14 cellular contexts compared by ENCODE assay signal in the genomic region with DNA sequence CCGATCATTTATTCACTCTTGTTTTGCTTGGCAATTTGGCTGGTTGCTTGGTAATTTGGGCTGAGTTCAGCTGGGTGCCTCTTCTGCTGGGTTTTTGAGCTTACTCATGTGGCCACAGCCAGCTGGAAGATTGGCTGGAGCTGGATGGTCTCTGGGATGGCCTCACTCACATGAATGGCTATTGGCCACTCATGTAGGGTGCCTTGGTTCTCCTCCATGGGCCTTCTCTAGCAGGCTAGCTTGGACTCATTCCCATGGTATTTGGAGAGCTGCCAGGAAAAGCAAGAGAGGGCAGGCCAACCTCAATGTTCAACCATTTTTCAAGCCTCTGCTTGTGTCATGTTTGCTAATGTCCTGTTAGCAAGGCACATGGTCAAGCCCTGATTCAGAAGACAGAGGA. TPM values are rescaled to one million over a fixed set of nuclear protein-coding genes. Genes with fewer than 3 reads are reported as not detected.
DNase-seq lines count a peak whose midpoint lies in the region; FAIRE-seq and TF ChIP-seq lines count a peak whose summit lies in the region.
"Had no signal": no experiment of that assay in that cellular context is flagged by ENCODE, and none has a peak within 500 bp of the region (broad histone marks: within the 10 kb centered on the region; RNA-seq: fewer than 3 reads in every experiment).

No MANE protein-coding gene starts in this region.

- H3K27ac ChIP-seq in CD4-positive, alpha-beta memory T cell (ENCODE audit: low read depth, low read length), result no peak overlapping the region
- H3K27ac ChIP-seq in keratinocyte (ENCODE audit: control insufficient read depth, insufficient read depth, low read length) (no peak overlapping the region), left ventricle myocardium inferior (replicated peaks) (no peak overlapping the region)
- H3K27ac ChIP-seq: VCaP had no signal

- intact Hi-C loops in CD4-positive, alpha-beta memory T cell (cut with micrococcal nuclease), result no loop called here
- intact Hi-C loops in left ventricle myocardium inferior (cut with micrococcal nuclease), result no loop called here

- H3K27ac Mint-ChIP-seq in CD4-positive, alpha-beta memory T cell, result peak overlapping the region in 5 of 7 donors; percentile 16 to 68 (median 36)
- peak overlapping the region; percentile 34 for H3K27ac Mint-ChIP-seq in activated naive CD8-positive, alpha-beta T cell treated with anti-CD3 and anti-CD28 coated beads for 36 hours

- H3K36me3 Mint-ChIP-seq in CD4-positive, alpha-beta memory T cell, result peaks cover 68 to 76% of the 10 kb centered on the region in 2 donors
- H3K36me3 Mint-ChIP-seq in activated naive CD8-positive, alpha-beta T cell treated with anti-CD3 and anti-CD28 coated beads for 36 hours, result peaks cover 67% of the 10 kb centered on the region

- dilution Hi-C loops in keratinocyte (cut with MboI; ENCODE audit: extremely low pct_ligation_motif_present, low sequenced_read_pairs), result no loop called here

- no peaks in the 10 kb centered on the region for H3K27me3 ChIP-seq in CD4-positive, alpha-beta memory T cell (ENCODE audit: insufficient read depth, low read length)
- H3K27me3 ChIP-seq in keratinocyte (ENCODE audit: control insufficient read depth, extremely low read depth, insufficient read depth, low read length) (no peaks in the 10 kb centered on the region), left ventricle myocardium inferior (ENCODE audit: low read depth) (no peaks in the 10 kb centered on the region)

- CTCF ChIA-PET in CD4-positive, alpha-beta memory T cell (lab: Charles Lee; ENCODE audit: partially characterized antibody), result interaction anchor here (0.6 to 6.7 kb wide), 9 partner anchors 11 to 140 kb away, joined by 3 to 56 read pairs (median 4); a partner anchor contains a TSS

- no peak overlapping the region for H3K9ac ChIP-seq in keratinocyte (ENCODE audit: control insufficient read depth, extremely low read depth, insufficient read depth, low read length)
- H3K9ac ChIP-seq: SK-N-SH had no signal

- no peaks in the 10 kb centered on the region for H4K20me1 ChIP-seq in keratinocyte (ENCODE audit: control insufficient read depth, extremely low read depth, insufficient read depth, low read length)

- H3K4me1 ChIP-seq in CD4-positive, alpha-beta memory T cell (ENCODE audit: insufficient read depth, low read length), result peaks cover 43% of the 10 kb centered on the region
- H3K4me1 ChIP-seq in keratinocyte (ENCODE audit: control insufficient read depth, extremely low read depth, insufficient read depth, low read length), result peaks cover 9% of the 10 kb centered on the region
- peaks cover 32% of the 10 kb centered on the region for H3K4me1 ChIP-seq in left ventricle myocardium inferior

- no peaks in the 10 kb centered on the region for H3K9me1 ChIP-seq in keratinocyte (ENCODE audit: control insufficient read depth, extremely low read depth, insufficient read depth, low read length)

- POLR2A ChIA-PET in CD4-positive, alpha-beta memory T cell (lab: Charles Lee; ENCODE audit: partially characterized antibody), result interaction anchor here (1.1 to 6.6 kb wide), 4 partner anchors 11 to 16 kb away, joined by 4 to 46 read pairs (median 14); a partner anchor contains a TSS

- peaks cover 96% of the 10 kb centered on the region for H3K36me3 ChIP-seq in CD4-positive, alpha-beta memory T cell (ENCODE audit: insufficient read depth, low read length)
- H3K36me3 ChIP-seq in keratinocyte (ENCODE audit: control insufficient read depth in 2 of 2, extremely low read depth in 1 of 2, insufficient read depth in 2 of 2, low read length in 2 of 2) (no peaks in the 10 kb centered on the region), left ventricle myocardium inferior (no peaks in the 10 kb centered on the region)

- no peaks in the 10 kb centered on the region for H3K9me3 ChIP-seq in CD4-positive, alpha-beta memory T cell (ENCODE audit: control insufficient read depth in 1 of 2, low read length in 2 of 2)
- H3K9me3 ChIP-seq in keratinocyte (ENCODE audit: control insufficient read depth, low read depth, low read length) (peaks cover 3% of the 10 kb centered on the region), left ventricle myocardium inferior (replicated peaks) (peaks cover 14% of the 10 kb centered on the region)
- H3K9me3 ChIP-seq: SK-N-SH had no signal

- DNase-seq in CD4-positive, alpha-beta memory T cell, result no peak
- DNase-seq in H54 (ENCODE audit: insufficient read length, low spot score), result peak; percentile 34
- no peak for DNase-seq in activated naive CD8-positive, alpha-beta T cell treated with anti-CD3 and anti-CD28 coated beads for 36 hours
- DNase-seq in keratinocyte (ENCODE audit: low read depth, low spot score), result peak; percentile 64
- no peak for DNase-seq in NCI-H748 (lab: John Stamatoyannopoulos, UW; ENCODE audit: unreplicated experiment)
- no peak for DNase-seq in iPS-NIHi7 (ENCODE audit: extremely low spot score)
- no peak for DNase-seq in left ventricle myocardium inferior
- DNase-seq in DMS114 treated with DMSO at 0.1 percent for 48 hours (lab: John Stamatoyannopoulos, UW; ENCODE audit: unreplicated experiment), result no peak
- DNase-seq: CD4-positive, CD25-positive, alpha-beta regulatory T cell; NCI-H2029; SK-N-SH had no signal

- no peak overlapping the region for H3K4me2 ChIP-seq in keratinocyte (ENCODE audit: control insufficient read depth, extremely low read depth, insufficient read depth, low read depth, low read length)
- H3K4me2 ChIP-seq: SK-N-SH had no signal

- FAIRE-seq in H54 (lab: Jason Lieb, UNC) (no peak), keratinocyte (lab: Jason Lieb, UNC) (peak; percentile 52)
- FAIRE-seq: astrocyte, endometrium had no signal

- H3K79me2 ChIP-seq in keratinocyte (ENCODE audit: control insufficient read depth, insufficient read depth, low read length), result no peaks in the 10 kb centered on the region

- no peak overlapping the region for H2AFZ ChIP-seq in keratinocyte (ENCODE audit: control insufficient read depth, low read length)

- H3K4me1 Mint-ChIP-seq in CD4-positive, alpha-beta memory T cell, result peaks cover 39 to 67% (median 49%) of the 10 kb centered on the region in 4 donors
- H3K4me1 Mint-ChIP-seq in activated naive CD8-positive, alpha-beta T cell treated with anti-CD3 and anti-CD28 coated beads for 36 hours, result peaks cover 45% of the 10 kb centered on the region

- H3K4me3 ChIP-seq in CD4-positive, alpha-beta memory T cell (ENCODE audit: low read length in 2 of 2), result no peak overlapping the region
- no peak overlapping the region for H3K4me3 ChIP-seq in keratinocyte (ENCODE audit: control insufficient read depth in 2 of 3, extremely low read depth in 1 of 3, insufficient read depth in 2 of 3, low read depth in 1 of 3, low read length in 3 of 3)
- no peak overlapping the region for H3K4me3 ChIP-seq in left ventricle myocardium inferior

- H3K9me3 Mint-ChIP-seq in CD4-positive, alpha-beta memory T cell, result peaks cover 0 to 6% (median 0%) of the 10 kb centered on the region in 8 donors
- H3K9me3 Mint-ChIP-seq in activated naive CD8-positive, alpha-beta T cell treated with anti-CD3 and anti-CD28 coated beads for 36 hours, result peaks cover 9% of the 10 kb centered on the region

- no peaks in the 10 kb centered on the region for H3K27me3 Mint-ChIP-seq in CD4-positive, alpha-beta memory T cell
- H3K27me3 Mint-ChIP-seq in activated naive CD8-positive, alpha-beta T cell treated with anti-CD3 and anti-CD28 coated beads for 36 hours, result no peaks in the 10 kb centered on the region
- H3K27me3 Mint-ChIP-seq: CD4-positive, CD25-positive, alpha-beta regulatory T cell had no signal

- TF ChIP-seq CTCF in keratinocyte (optimal IDR thresholded peaks at IDR 0.05 in 1 of 3, IDR thresholded peaks at IDR 0.05 in 1 of 3, conservative IDR thresholded peaks at IDR 0.05 in 1 of 3; ENCODE audit: extremely low read depth in 1 of 3, insufficient read depth in 2 of 3, low read length in 3 of 3) (no peak), left ventricle myocardium inferior (IDR thresholded peaks at IDR 0.05; ENCODE audit: borderline replicate concordance) (no peak)

- peak overlapping the region in 1 of 8 donors; percentile 36 for H3K4me3 Mint-ChIP-seq in CD4-positive, alpha-beta memory T cell
- no peak overlapping the region for H3K4me3 Mint-ChIP-seq in activated naive CD8-positive, alpha-beta T cell treated with anti-CD3 and anti-CD28 coated beads for 36 hours
- H3K4me3 Mint-ChIP-seq: CD4-positive, CD25-positive, alpha-beta regulatory T cell had no signal

- no peak for TF ChIP-seq POLR2A in H54 (IDR thresholded peaks at IDR 0.05; ENCODE audit: low read depth, low read length)

RNA-seq across cellular contexts. Expression of a gene that starts 16.9 kb away (rescaled TPM):
- total RNA-seq in CD4-positive, alpha-beta memory T cell, result 100 to 1,000 TPM; 404 to 419 TPM
- polyA plus RNA-seq in CD4-positive, alpha-beta memory T cell, result 100 to 1,000 TPM; 140 to 149 TPM
- 100 to 1,000 TPM; 198 to 204 TPM for total RNA-seq in activated naive CD8-positive, alpha-beta T cell treated with anti-CD3 and anti-CD28 coated beads for 36 hours
- polyA plus RNA-seq in keratinocyte, result 0.95 to 7.3 TPM (median 1.6 TPM) in 3 replicates
- polyA plus RNA-seq in keratinocyte (2011; ENCODE audit: low read depth), result 0.31 TPM
- 1.3 and 2.6 TPM in 2 replicates for polyA plus RNA-seq in keratinocyte (2011; cell fraction: cytosol; rRNA removed)
- 5.5 and 10.3 TPM in 2 replicates for polyA plus RNA-seq in keratinocyte (2011; cell fraction: nucleus; rRNA removed)
- polyA plus RNA-seq in keratinocyte (2012; ENCODE audit: low replicate concordance), result 1.0 and 1.1 TPM in 2 replicates
- 1.6 to 4.8 TPM (median 2.8 TPM) in 3 replicates for polyA minus RNA-seq in keratinocyte
- 3.3 TPM for polyA minus RNA-seq in keratinocyte (2011; cell fraction: cytosol; rRNA and poly(A)+ RNA removed)
- 1.3 and 1.6 TPM in 2 replicates for polyA minus RNA-seq in keratinocyte (2011; cell fraction: nucleus; rRNA and poly(A)+ RNA removed)
- total RNA-seq in left ventricle myocardium inferior, result 0.55 TPM

Comparison
In these comparisons a context has a peak if more than half of its experiments do, and no peak if none do; other contexts are left out.
1. DNase-seq: peak in H54 (single experiment) and keratinocyte (single experiment); none in CD4-positive, alpha-beta memory T cell (0 of 5), activated naive CD8-positive, alpha-beta T cell treated with anti-CD3 and anti-CD28 coated beads for 36 hours (single experiment), NCI-H748 (single experiment), iPS-NIHi7 (single experiment), left ventricle myocardium inferior (single experiment) and DMS114 treated with DMSO at 0.1 percent for 48 hours (single experiment).
2. RNA of a gene that starts 16.9 kb away (total RNA-seq): 404 to 419 TPM in CD4-positive, alpha-beta memory T cell and 198 to 204 TPM in activated naive CD8-positive, alpha-beta T cell treated with anti-CD3 and anti-CD28 coated beads for 36 hours; 0.55 TPM in left ventricle myocardium inferior (single experiment); every median in the first group is over 100 times any median in the second.